ENCODE assay signal across 1 cellular context in the genomic region with DNA sequence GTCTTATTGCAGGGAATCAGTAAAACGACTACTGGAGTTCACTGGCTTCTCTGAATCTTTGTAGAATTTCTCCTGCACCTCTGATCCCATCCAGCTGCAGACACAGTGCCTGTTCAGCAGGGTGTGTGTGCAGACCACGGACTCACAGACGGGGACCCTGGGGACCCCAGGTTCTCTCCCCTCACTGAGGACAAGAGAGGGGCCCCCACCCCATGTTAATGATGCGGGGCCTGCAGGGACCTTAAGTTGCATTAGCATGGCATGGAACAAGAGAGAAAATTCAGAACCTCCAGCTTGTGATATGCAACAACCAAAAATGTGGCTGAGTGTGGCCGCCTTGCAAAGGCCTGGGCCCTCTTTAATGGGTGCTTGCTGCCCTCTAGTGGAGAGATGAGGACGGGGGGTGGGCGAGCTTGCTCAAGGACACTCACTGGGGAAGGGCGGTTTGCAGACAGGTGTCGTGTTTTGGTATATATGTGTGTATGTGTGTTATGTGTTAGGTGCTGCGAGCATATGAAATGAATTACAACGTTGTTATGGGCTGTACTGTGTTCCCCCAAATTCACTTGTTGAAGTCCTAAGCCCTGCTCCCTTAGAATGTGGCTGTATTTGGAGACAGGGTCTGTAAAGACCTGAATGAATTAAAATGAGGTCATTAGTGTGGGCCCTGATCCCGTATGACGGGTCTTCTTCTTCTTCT.
TF ChIP-seq lines count a peak whose summit lies in the region.

No MANE protein-coding gene starts in this region.

TF ChIP-seq in K562, 482 proteins besides CTCF, POLR2A, EP300 and RAD21 (continued from another document and continues in another):
- TF ChIP-seq COPS2 (conservative IDR thresholded peaks at IDR 0.05) (no peak), BCL6 (CRISPR knock-in tag; IDR thresholded peaks at IDR 0.05) (no peak), NBN (IDR thresholded peaks at IDR 0.05; ENCODE audit: low read depth) (0 out of 2 replicates have a peak, but pooled peaks have one; percentile 37), SMAD1 (IDR thresholded peaks at IDR 0.05; ENCODE audit: low read depth, low read length, partially characterized antibody) (no peak), TCFL5 (CRISPR knock-in tag; conservative IDR thresholded peaks at IDR 0.05) (no peak), ZNF778 (CRISPR knock-in tag; IDR thresholded peaks at IDR 0.05) (no peak), HDAC8 (tag; IDR thresholded peaks at IDR 0.05) (peak; percentile 81), ZBTB8A (IDR thresholded peaks at IDR 0.05; ENCODE audit: partially characterized antibody) (no peak), TRIM24 (IDR thresholded peaks at IDR 0.05) (peak in 1 of 2 experiments; percentile 28; a peak in 2 of 4 replicates), JUND (IDR thresholded peaks at IDR 0.05; ENCODE audit: borderline replicate concordance, low read depth, low read length) (peak; percentile 82), JUND (tag; IDR thresholded peaks at IDR 0.05; ENCODE audit: borderline replicate concordance, low read depth, low read length) (peak; percentile 73), FOXA3 (CRISPR knock-in tag; conservative IDR thresholded peaks at IDR 0.05 in 1 of 2, IDR thresholded peaks at IDR 0.05 in 1 of 2) (no peak), ZNF140 (CRISPR knock-in tag; IDR thresholded peaks at IDR 0.05) (no peak), ZBTB7A (IDR thresholded peaks at IDR 0.05; ENCODE audit: borderline replicate concordance, control insufficient read depth, low read depth, low read length) (peak; percentile 97), SMARCA5 (IDR thresholded peaks at IDR 0.05) (peak; percentile 79; the same call in 1 of the 2 replicates), SMARCE1 (IDR thresholded peaks at IDR 0.05) (no peak), PPARD (CRISPR knock-in tag; IDR thresholded peaks at IDR 0.05) (no peak), U2AF2 (optimal IDR thresholded peaks at IDR 0.05; ENCODE audit: low read depth, low read length) (no peak), ARNT (IDR thresholded peaks at IDR 0.05) (peak in 1 of 2 experiments; percentile 92; a peak in 1 of 4 replicates), ZNF589 (CRISPR knock-in tag; IDR thresholded peaks at IDR 0.05; ENCODE audit: low read depth) (no peak), HDAC6 (IDR thresholded peaks at IDR 0.05; ENCODE audit: low read depth, low read length) (no peak), SMAD4 (CRISPR knock-in tag; conservative IDR thresholded peaks at IDR 0.05) (peak; percentile 57), IRF2 (CRISPR knock-in tag; IDR thresholded peaks at IDR 0.05) (no peak), HNRNPK (IDR thresholded peaks at IDR 0.05; ENCODE audit: low read depth, low read length, poor library complexity, severe bottlenecking) (no peak), ZNF174 (CRISPR knock-in tag; IDR thresholded peaks at IDR 0.05) (no peak), ZNF384 (IDR thresholded peaks at IDR 0.05; ENCODE audit: low read depth, low read length) (peak; percentile 68), TCF7L2 (IDR thresholded peaks at IDR 0.05; ENCODE audit: low read depth, low read length) (peak; percentile 18; the same call in 1 of the 2 replicates), NONO (IDR thresholded peaks at IDR 0.05; ENCODE audit: low read depth in 2 of 2, low read length in 1 of 2) (no peak; a peak in 1 of 4 replicates), ZNF12 (CRISPR knock-in tag; IDR thresholded peaks at IDR 0.05) (no peak), GTF2F1 (IDR thresholded peaks at IDR 0.05; ENCODE audit: low read depth, low read length) (no peak; the same call in 1 of the 2 replicates), NFIX (CRISPR knock-in tag; IDR thresholded peaks at IDR 0.05; ENCODE audit: low read depth) (no peak), SAFB (IDR thresholded peaks at IDR 0.05; ENCODE audit: borderline replicate concordance, low read depth, low read length) (no peak), ILK (tag; IDR thresholded peaks at IDR 0.05; ENCODE audit: borderline replicate concordance, low read depth) (no peak), ZNF431 (CRISPR knock-in tag; IDR thresholded peaks at IDR 0.05) (no peak), WHSC1 (IDR thresholded peaks at IDR 0.05; ENCODE audit: low read length) (no peak), TAF9B (IDR thresholded peaks at IDR 0.05; ENCODE audit: partially characterized antibody) (no peak), CC2D1A (IDR thresholded peaks at IDR 0.05) (peak; percentile 96), PHF20 (IDR thresholded peaks at IDR 0.05; ENCODE audit: partially characterized antibody) (no peak), MECOM (CRISPR knock-in tag; IDR thresholded peaks at IDR 0.05) (no peak; the same call in 1 of the 2 replicates), MAFG (tag; conservative IDR thresholded peaks at IDR 0.05) (no peak), ZKSCAN1 (IDR thresholded peaks at IDR 0.05; ENCODE audit: low read depth, low read length) (peak; percentile 68; the same call in 1 of the 2 replicates), U2AF1 (optimal IDR thresholded peaks at IDR 0.05; ENCODE audit: low read depth, low read length) (no peak), SUPT5H (IDR thresholded peaks at IDR 0.05) (no peak), NR1H2 (CRISPR knock-in tag; IDR thresholded peaks at IDR 0.05) (no peak), XRCC5 (IDR thresholded peaks at IDR 0.05; ENCODE audit: low read depth, low read length) (peak; percentile 97), MEIS2 (IDR thresholded peaks at IDR 0.05; ENCODE audit: partially characterized antibody) (no peak), ZSCAN32 (CRISPR knock-in tag; IDR thresholded peaks at IDR 0.05) (no peak), ETV1 (tag; conservative IDR thresholded peaks at IDR 0.05; ENCODE audit: low read depth) (no peak), SIN3A (IDR thresholded peaks at IDR 0.05; ENCODE audit: borderline replicate concordance in 2 of 2, control insufficient read depth in 1 of 2, low read depth in 2 of 2, low read length in 2 of 2) (no peak), MCM7 (IDR thresholded peaks at IDR 0.05) (no peak), ZSCAN29 (IDR thresholded peaks at IDR 0.05) (no peak), ZNF143 (CRISPR knock-in tag; IDR thresholded peaks at IDR 0.05) (no peak), ZNF584 (CRISPR knock-in tag; IDR thresholded peaks at IDR 0.05; ENCODE audit: low read depth) (no peak), NCOR1 (IDR thresholded peaks at IDR 0.05) (no peak), PYGO2 (tag; IDR thresholded peaks at IDR 0.05) (no peak)
- TF ChIP-seq, protein P1, sequence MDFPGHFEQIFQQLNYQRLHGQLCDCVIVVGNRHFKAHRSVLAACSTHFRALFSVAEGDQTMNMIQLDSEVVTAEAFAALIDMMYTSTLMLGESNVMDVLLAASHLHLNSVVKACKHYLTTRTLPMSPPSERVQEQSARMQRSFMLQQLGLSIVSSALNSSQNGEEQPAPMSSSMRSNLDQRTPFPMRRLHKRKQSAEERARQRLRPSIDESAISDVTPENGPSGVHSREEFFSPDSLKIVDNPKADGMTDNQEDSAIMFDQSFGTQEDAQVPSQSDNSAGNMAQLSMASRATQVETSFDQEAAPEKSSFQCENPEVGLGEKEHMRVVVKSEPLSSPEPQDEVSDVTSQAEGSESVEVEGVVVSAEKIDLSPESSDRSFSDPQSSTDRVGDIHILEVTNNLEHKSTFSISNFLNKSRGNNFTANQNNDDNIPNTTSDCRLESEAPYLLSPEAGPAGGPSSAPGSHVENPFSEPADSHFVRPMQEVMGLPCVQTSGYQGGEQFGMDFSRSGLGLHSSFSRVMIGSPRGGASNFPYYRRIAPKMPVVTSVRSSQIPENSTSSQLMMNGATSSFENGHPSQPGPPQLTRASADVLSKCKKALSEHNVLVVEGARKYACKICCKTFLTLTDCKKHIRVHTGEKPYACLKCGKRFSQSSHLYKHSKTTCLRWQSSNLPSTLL (IDR thresholded peaks at IDR 0.05): no peak
- TF ChIP-seq, protein P2, sequence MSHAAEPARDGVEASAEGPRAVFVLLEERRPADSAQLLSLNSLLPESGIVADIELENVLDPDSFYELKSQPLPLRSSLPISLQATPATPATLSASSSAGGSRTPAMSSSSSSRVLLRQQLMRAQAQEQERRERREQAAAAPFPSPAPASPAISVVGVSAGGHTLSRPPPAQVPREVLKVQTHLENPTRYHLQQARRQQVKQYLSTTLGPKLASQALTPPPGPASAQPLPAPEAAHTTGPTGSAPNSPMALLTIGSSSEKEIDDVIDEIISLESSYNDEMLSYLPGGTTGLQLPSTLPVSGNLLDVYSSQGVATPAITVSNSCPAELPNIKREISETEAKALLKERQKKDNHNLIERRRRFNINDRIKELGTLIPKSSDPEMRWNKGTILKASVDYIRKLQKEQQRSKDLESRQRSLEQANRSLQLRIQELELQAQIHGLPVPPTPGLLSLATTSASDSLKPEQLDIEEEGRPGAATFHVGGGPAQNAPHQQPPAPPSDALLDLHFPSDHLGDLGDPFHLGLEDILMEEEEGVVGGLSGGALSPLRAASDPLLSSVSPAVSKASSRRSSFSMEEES (CRISPR knock-in tag; IDR thresholded peaks at IDR 0.05): no peak
- TF ChIP-seq, protein P3, sequence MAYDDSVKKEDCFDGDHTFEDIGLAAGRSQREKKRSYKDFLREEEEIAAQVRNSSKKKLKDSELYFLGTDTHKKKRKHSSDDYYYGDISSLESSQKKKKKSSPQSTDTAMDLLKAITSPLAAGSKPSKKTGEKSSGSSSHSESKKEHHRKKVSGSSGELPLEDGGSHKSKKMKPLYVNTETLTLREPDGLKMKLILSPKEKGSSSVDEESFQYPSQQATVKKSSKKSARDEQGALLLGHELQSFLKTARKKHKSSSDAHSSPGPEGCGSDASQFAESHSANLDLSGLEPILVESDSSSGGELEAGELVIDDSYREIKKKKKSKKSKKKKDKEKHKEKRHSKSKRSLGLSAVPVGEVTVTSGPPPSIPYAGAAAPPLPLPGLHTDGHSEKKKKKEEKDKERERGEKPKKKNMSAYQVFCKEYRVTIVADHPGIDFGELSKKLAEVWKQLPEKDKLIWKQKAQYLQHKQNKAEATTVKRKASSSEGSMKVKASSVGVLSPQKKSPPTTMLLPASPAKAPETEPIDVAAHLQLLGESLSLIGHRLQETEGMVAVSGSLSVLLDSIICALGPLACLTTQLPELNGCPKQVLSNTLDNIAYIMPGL (CRISPR knock-in tag; IDR thresholded peaks at IDR 0.05): peak; percentile 73
- TF ChIP-seq, protein P4, sequence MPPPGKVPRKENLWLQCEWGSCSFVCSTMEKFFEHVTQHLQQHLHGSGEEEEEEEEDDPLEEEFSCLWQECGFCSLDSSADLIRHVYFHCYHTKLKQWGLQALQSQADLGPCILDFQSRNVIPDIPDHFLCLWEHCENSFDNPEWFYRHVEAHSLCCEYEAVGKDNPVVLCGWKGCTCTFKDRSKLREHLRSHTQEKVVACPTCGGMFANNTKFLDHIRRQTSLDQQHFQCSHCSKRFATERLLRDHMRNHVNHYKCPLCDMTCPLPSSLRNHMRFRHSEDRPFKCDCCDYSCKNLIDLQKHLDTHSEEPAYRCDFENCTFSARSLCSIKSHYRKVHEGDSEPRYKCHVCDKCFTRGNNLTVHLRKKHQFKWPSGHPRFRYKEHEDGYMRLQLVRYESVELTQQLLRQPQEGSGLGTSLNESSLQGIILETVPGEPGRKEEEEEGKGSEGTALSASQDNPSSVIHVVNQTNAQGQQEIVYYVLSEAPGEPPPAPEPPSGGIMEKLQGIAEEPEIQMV (tag; conservative IDR thresholded peaks at IDR 0.05; ENCODE audit: low read depth): peak; percentile 2; the same call in 1 of the 2 replicates
- TF ChIP-seq, protein P5, sequence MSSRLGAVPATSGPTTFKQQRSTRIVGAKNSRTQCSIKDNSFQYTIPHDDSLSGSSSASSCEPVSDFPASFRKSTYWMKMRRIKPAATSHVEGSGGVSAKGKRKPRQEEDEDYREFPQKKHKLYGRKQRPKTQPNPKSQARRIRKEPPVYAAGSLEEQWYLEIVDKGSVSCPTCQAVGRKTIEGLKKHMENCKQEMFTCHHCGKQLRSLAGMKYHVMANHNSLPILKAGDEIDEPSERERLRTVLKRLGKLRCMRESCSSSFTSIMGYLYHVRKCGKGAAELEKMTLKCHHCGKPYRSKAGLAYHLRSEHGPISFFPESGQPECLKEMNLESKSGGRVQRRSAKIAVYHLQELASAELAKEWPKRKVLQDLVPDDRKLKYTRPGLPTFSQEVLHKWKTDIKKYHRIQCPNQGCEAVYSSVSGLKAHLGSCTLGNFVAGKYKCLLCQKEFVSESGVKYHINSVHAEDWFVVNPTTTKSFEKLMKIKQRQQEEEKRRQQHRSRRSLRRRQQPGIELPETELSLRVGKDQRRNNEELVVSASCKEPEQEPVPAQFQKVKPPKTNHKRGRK (tag; IDR thresholded peaks at IDR 0.05): no peak
- TF ChIP-seq, protein P6, sequence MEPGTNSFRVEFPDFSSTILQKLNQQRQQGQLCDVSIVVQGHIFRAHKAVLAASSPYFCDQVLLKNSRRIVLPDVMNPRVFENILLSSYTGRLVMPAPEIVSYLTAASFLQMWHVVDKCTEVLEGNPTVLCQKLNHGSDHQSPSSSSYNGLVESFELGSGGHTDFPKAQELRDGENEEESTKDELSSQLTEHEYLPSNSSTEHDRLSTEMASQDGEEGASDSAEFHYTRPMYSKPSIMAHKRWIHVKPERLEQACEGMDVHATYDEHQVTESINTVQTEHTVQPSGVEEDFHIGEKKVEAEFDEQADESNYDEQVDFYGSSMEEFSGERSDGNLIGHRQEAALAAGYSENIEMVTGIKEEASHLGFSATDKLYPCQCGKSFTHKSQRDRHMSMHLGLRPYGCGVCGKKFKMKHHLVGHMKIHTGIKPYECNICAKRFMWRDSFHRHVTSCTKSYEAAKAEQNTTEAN (CRISPR knock-in tag; IDR thresholded peaks at IDR 0.05): no peak
- TF ChIP-seq, protein P7, sequence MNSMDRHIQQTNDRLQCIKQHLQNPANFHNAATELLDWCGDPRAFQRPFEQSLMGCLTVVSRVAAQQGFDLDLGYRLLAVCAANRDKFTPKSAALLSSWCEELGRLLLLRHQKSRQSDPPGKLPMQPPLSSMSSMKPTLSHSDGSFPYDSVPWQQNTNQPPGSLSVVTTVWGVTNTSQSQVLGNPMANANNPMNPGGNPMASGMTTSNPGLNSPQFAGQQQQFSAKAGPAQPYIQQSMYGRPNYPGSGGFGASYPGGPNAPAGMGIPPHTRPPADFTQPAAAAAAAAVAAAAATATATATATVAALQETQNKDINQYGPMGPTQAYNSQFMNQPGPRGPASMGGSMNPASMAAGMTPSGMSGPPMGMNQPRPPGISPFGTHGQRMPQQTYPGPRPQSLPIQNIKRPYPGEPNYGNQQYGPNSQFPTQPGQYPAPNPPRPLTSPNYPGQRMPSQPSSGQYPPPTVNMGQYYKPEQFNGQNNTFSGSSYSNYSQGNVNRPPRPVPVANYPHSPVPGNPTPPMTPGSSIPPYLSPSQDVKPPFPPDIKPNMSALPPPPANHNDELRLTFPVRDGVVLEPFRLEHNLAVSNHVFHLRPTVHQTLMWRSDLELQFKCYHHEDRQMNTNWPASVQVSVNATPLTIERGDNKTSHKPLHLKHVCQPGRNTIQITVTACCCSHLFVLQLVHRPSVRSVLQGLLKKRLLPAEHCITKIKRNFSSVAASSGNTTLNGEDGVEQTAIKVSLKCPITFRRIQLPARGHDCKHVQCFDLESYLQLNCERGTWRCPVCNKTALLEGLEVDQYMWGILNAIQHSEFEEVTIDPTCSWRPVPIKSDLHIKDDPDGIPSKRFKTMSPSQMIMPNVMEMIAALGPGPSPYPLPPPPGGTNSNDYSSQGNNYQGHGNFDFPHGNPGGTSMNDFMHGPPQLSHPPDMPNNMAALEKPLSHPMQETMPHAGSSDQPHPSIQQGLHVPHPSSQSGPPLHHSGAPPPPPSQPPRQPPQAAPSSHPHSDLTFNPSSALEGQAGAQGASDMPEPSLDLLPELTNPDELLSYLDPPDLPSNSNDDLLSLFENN (IDR thresholded peaks at IDR 0.05; ENCODE audit: low read depth in 2 of 2, low read length in 2 of 2): peak in 1 of 2 experiments; percentile 52; a peak in 1 of 4 replicates
